Comparison of ENCODE assay signal across 8 cellular contexts in the genomic region with DNA sequence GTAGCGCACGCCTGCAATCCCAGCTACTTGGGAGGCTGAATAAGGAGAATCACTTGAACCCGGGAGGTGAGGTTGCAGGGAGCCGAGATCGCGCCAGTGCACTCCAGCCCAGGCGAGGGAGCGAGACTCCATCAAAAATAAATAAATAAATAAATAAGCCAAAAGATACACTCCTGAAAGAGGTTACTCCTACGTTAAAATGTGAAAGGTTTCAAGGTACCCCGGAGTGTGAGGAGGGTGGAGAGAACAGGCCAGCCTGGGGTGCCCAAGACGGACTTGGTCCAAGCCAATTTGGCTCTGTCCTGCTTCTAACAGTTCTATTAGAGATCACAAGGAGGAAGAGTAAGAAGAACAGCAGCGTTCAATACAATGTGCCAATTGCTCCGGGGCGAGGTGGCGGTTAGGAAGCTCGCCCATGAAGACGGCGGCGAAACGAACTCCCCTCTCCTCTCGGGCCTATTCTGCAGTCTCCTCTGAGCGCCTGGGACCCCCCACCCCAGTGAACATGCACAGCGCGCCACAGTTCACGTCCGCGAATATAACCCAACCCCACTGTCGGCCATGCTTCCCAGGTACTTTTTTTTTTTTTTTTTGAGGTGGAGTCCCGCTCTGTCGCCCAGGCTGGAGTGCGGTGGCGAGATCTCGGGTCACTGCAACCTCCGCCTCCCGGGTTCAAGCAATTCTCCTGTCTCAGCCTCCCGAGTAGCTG. TPM values are rescaled to one million over a fixed set of nuclear protein-coding genes. Genes with fewer than 3 reads are reported as not detected.
DNase-seq lines count a peak whose midpoint lies in the region; ATAC-seq and TF ChIP-seq lines count a peak whose summit lies in the region.

No MANE protein-coding gene starts in this region.

- H3K36me3 Mint-ChIP-seq in activated naive CD8-positive, alpha-beta T cell treated with anti-CD3 and anti-CD28 coated beads for 36 hours: peaks cover 21% of the 10 kb centered on the region

- H3K27ac ChIP-seq in hepatocyte: peak overlapping the region; percentile 98

- no peaks in the 10 kb centered on the region for H3K27me3 Mint-ChIP-seq in activated naive CD8-positive, alpha-beta T cell treated with anti-CD3 and anti-CD28 coated beads for 36 hours

- ATAC-seq in HG03108 (IDR thresholded peaks at IDR 0.05; ENCODE audit: unreplicated experiment): no peak

- H3K4me3 ChIP-seq in hepatocyte (peak overlapping the region; percentile 76), skeletal muscle cell (ENCODE audit: low read depth, low read length) (peak overlapping the region; percentile 81)

- H3K4me1 ChIP-seq in hepatocyte (ENCODE audit: insufficient read depth): peaks cover 7% of the 10 kb centered on the region

- H3K27ac Mint-ChIP-seq in activated naive CD8-positive, alpha-beta T cell treated with anti-CD3 and anti-CD28 coated beads for 36 hours: peak overlapping the region; percentile 98

- H4K20me1 ChIP-seq in hepatocyte (ENCODE audit: insufficient read depth, poor library complexity, severe bottlenecking): no peaks in the 10 kb centered on the region

- no peaks in the 10 kb centered on the region for H3K36me3 ChIP-seq in hepatocyte (replicated peaks; ENCODE audit: insufficient read depth, low read depth)

- TF ChIP-seq CTCF in hepatocyte (IDR thresholded peaks at IDR 0.05; ENCODE audit: poor library complexity): no peak

- H3K4me1 Mint-ChIP-seq in activated naive CD8-positive, alpha-beta T cell treated with anti-CD3 and anti-CD28 coated beads for 36 hours: peaks cover 13% of the 10 kb centered on the region

- WGBS in hepatocyte (ENCODE audit: low lambda C conversion rate, missing lambda C conversion rate): 18% methylated on average over 36 of the region's 36 CpGs

- H3K27me3 ChIP-seq in hepatocyte: no peaks in the 10 kb centered on the region

- no peaks in the 10 kb centered on the region for H3K9me3 Mint-ChIP-seq in activated naive CD8-positive, alpha-beta T cell treated with anti-CD3 and anti-CD28 coated beads for 36 hours

- H3K4me2 ChIP-seq in hepatocyte: peak overlapping the region; percentile 89

- H3K9me2 ChIP-seq in hepatocyte (replicated peaks; ENCODE audit: insufficient read depth): no peaks in the 10 kb centered on the region

- H2AFZ ChIP-seq in hepatocyte: peak overlapping the region; percentile 89

- no peaks in the 10 kb centered on the region for H3K9me3 ChIP-seq in hepatocyte (ENCODE audit: low read depth)

- DNase-seq in NCI-H748 (lab: John Stamatoyannopoulos, UW; ENCODE audit: unreplicated experiment) (peak; percentile 20), NCI-H748 treated with DMSO at 0.1 percent for 48 hours (lab: John Stamatoyannopoulos, UW) (no peak), NCI-H69 (lab: John Stamatoyannopoulos, UW) (peak; percentile 50), hepatocyte (ENCODE audit: low spot score) (peak; percentile 37), skeletal muscle cell (ENCODE audit: low read depth) (no peak), NCI-H526 treated with DMSO at 0.1 percent for 48 hours (lab: John Stamatoyannopoulos, UW) (no peak)
- DNase-seq in activated naive CD8-positive, alpha-beta T cell treated with anti-CD3 and anti-CD28 coated beads for 36 hours: peak; percentile 22

- peak overlapping the region; percentile 97 for H3K4me3 Mint-ChIP-seq in activated naive CD8-positive, alpha-beta T cell treated with anti-CD3 and anti-CD28 coated beads for 36 hours

- H3K79me2 ChIP-seq in hepatocyte: peaks cover 24% of the 10 kb centered on the region

RNA-seq across cellular contexts. Expression of gene ELP6, which starts 0.9 kb away (rescaled TPM):
- total RNA-seq in activated naive CD8-positive, alpha-beta T cell treated with anti-CD3 and anti-CD28 coated beads for 36 hours: 10 to 100 TPM; 49.2 to 51.4 TPM
- total RNA-seq in hepatocyte: 21.1 and 34.4 TPM in 2 replicates
- 32.6 and 37.3 TPM in 2 replicates for polyA plus RNA-seq in hepatocyte

RNA-seq across cellular contexts. Expression of gene SCAP, which starts 36.8 kb away (rescaled TPM):
- total RNA-seq in activated naive CD8-positive, alpha-beta T cell treated with anti-CD3 and anti-CD28 coated beads for 36 hours: 10 to 100 TPM; 58.3 to 58.4 TPM
- total RNA-seq in hepatocyte: 73.8 and 94.8 TPM in 2 replicates
- 83.2 and 89.3 TPM in 2 replicates for polyA plus RNA-seq in hepatocyte

Comparison
In these comparisons a context has a peak if more than half of its experiments do, and no peak if none do; other contexts are left out.
1. DNase-seq: peak in NCI-H748 (single experiment), NCI-H69 (single experiment), activated naive CD8-positive, alpha-beta T cell treated with anti-CD3 and anti-CD28 coated beads for 36 hours (single experiment) and hepatocyte (single experiment); none in NCI-H748 treated with DMSO at 0.1 percent for 48 hours (single experiment), skeletal muscle cell (single experiment) and NCI-H526 treated with DMSO at 0.1 percent for 48 hours (single experiment).